In the genomic region with DNA sequence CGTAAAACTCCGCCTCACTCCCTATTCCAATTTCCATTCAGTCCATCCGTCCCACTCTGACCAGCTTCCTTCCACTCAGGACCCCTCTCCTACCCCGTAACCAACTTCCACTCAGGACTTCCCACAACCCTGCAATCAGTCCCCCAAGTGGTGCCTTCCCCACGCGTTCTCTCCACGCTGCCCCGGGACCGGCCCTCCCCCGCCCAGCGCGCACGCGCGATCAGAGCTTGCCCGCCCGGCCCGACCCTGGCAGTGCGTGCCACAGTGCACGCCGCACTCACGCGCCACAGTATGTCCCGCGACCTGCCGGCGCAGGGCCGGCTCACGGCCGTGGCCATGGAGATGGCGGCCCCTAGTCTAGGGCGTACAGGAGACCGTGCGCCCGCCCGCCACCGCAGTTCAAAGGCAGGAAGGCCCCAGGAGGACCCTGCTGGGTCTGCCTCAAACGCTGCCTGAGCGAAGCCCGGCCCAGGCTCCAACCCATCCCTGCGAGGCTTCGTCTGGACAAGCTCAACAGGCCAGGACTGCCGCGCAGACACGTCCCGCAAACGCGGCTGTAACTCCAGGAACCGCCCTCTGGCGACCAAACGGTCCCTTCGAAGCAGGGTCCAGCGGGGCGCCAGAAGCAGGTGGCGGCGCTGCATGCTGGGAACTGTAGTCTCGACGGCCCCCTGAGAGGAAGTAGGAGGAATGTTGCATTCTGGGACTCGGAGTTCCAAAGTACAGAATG, we compare ENCODE assay signal across 1 cellular context.
TF ChIP-seq lines count a peak whose summit lies in the region.

A gene with protein sequence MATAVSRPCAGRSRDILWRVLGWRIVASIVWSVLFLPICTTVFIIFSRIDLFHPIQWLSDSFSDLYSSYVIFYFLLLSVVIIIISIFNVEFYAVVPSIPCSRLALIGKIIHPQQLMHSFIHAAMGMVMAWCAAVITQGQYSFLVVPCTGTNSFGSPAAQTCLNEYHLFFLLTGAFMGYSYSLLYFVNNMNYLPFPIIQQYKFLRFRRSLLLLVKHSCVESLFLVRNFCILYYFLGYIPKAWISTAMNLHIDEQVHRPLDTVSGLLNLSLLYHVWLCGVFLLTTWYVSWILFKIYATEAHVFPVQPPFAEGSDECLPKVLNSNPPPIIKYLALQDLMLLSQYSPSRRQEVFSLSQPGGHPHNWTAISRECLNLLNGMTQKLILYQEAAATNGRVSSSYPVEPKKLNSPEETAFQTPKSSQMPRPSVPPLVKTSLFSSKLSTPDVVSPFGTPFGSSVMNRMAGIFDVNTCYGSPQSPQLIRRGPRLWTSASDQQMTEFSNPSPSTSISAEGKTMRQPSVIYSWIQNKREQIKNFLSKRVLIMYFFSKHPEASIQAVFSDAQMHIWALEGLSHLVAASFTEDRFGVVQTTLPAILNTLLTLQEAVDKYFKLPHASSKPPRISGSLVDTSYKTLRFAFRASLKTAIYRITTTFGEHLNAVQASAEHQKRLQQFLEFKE (minus strand): TSS at position 373 of the 730 bp plus-strand sequence. CDS start 35 bp downstream, at position 338.

TF ChIP-seq in HepG2, 621 proteins besides CTCF, POLR2A, EP300 and RAD21 (continued from another document and continues in another):
- TF ChIP-seq, protein P1, sequence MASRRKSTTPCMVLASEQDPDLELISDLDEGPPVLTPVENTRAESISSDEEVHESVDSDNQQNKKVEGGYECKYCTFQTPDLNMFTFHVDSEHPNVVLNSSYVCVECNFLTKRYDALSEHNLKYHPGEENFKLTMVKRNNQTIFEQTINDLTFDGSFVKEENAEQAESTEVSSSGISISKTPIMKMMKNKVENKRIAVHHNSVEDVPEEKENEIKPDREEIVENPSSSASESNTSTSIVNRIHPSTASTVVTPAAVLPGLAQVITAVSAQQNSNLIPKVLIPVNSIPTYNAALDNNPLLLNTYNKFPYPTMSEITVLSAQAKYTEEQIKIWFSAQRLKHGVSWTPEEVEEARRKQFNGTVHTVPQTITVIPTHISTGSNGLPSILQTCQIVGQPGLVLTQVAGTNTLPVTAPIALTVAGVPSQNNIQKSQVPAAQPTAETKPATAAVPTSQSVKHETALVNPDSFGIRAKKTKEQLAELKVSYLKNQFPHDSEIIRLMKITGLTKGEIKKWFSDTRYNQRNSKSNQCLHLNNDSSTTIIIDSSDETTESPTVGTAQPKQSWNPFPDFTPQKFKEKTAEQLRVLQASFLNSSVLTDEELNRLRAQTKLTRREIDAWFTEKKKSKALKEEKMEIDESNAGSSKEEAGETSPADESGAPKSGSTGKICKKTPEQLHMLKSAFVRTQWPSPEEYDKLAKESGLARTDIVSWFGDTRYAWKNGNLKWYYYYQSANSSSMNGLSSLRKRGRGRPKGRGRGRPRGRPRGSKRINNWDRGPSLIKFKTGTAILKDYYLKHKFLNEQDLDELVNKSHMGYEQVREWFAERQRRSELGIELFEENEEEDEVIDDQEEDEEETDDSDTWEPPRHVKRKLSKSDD (CRISPR knock-in tag; IDR thresholded peaks at IDR 0.05; ENCODE audit: low read depth), result no peak; the same call in 1 of the 2 replicates
- TF ChIP-seq ZFP36L2 (CRISPR knock-in tag; IDR thresholded peaks at IDR 0.05), result no peak
- peak; percentile 91 for TF ChIP-seq SMAD3 (CRISPR knock-in tag; IDR thresholded peaks at IDR 0.05)
- TF ChIP-seq MAF1 (CRISPR knock-in tag; IDR thresholded peaks at IDR 0.05; ENCODE audit: borderline replicate concordance), result no peak
- TF ChIP-seq ZNF629 (CRISPR knock-in tag; conservative IDR thresholded peaks at IDR 0.05), result 0 out of 2 replicates have a peak, but pooled peaks have one; percentile 28
- TF ChIP-seq ZNF335 (CRISPR knock-in tag; IDR thresholded peaks at IDR 0.05), result peak; percentile 100
- no peak; the same call in 1 of the 2 replicates for TF ChIP-seq HMG20B (CRISPR knock-in tag; conservative IDR thresholded peaks at IDR 0.05)
- no peak for TF ChIP-seq RCOR2 (CRISPR knock-in tag; IDR thresholded peaks at IDR 0.05)
- peak; percentile 82 for TF ChIP-seq ZBTB8A (CRISPR knock-in tag; IDR thresholded peaks at IDR 0.05; ENCODE audit: borderline replicate concordance, low read depth)
- peak; percentile 96 for TF ChIP-seq NFKB2 (CRISPR knock-in tag; IDR thresholded peaks at IDR 0.05; ENCODE audit: borderline replicate concordance)
- peak; percentile 46; the same call in 1 of the 2 replicates for TF ChIP-seq FOXA3 (CRISPR knock-in tag; IDR thresholded peaks at IDR 0.05)
- no peak for TF ChIP-seq SP1 (IDR thresholded peaks at IDR 0.05)
- peak; percentile 65 for TF ChIP-seq SP1 (CRISPR knock-in tag; IDR thresholded peaks at IDR 0.05)
- no peak for TF ChIP-seq KAT2B (IDR thresholded peaks at IDR 0.05; ENCODE audit: borderline replicate concordance, low read depth, low read length)
- TF ChIP-seq ZBTB7B (CRISPR knock-in tag; IDR thresholded peaks at IDR 0.05), result 0 out of 2 replicates have a peak, but pooled peaks have one; percentile 73
- peak; percentile 58; the same call in 1 of the 2 replicates for TF ChIP-seq ZFP41 (CRISPR knock-in tag; IDR thresholded peaks at IDR 0.05; ENCODE audit: borderline replicate concordance)
- peak; percentile 62 for TF ChIP-seq MED1 (CRISPR knock-in tag; IDR thresholded peaks at IDR 0.05)
- peak; percentile 82; the same call in 1 of the 2 replicates for TF ChIP-seq ISL2 (CRISPR knock-in tag; IDR thresholded peaks at IDR 0.05)
- peak; percentile 96 for TF ChIP-seq ZNF776 (CRISPR knock-in tag; IDR thresholded peaks at IDR 0.05)
- TF ChIP-seq, protein P2, sequence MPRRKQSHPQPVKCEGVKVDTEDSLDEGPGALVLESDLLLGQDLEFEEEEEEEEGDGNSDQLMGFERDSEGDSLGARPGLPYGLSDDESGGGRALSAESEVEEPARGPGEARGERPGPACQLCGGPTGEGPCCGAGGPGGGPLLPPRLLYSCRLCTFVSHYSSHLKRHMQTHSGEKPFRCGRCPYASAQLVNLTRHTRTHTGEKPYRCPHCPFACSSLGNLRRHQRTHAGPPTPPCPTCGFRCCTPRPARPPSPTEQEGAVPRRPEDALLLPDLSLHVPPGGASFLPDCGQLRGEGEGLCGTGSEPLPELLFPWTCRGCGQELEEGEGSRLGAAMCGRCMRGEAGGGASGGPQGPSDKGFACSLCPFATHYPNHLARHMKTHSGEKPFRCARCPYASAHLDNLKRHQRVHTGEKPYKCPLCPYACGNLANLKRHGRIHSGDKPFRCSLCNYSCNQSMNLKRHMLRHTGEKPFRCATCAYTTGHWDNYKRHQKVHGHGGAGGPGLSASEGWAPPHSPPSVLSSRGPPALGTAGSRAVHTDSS (CRISPR knock-in tag; conservative IDR thresholded peaks at IDR 0.05), result no peak; the same call in 1 of the 2 replicates
- TF ChIP-seq, protein P3, sequence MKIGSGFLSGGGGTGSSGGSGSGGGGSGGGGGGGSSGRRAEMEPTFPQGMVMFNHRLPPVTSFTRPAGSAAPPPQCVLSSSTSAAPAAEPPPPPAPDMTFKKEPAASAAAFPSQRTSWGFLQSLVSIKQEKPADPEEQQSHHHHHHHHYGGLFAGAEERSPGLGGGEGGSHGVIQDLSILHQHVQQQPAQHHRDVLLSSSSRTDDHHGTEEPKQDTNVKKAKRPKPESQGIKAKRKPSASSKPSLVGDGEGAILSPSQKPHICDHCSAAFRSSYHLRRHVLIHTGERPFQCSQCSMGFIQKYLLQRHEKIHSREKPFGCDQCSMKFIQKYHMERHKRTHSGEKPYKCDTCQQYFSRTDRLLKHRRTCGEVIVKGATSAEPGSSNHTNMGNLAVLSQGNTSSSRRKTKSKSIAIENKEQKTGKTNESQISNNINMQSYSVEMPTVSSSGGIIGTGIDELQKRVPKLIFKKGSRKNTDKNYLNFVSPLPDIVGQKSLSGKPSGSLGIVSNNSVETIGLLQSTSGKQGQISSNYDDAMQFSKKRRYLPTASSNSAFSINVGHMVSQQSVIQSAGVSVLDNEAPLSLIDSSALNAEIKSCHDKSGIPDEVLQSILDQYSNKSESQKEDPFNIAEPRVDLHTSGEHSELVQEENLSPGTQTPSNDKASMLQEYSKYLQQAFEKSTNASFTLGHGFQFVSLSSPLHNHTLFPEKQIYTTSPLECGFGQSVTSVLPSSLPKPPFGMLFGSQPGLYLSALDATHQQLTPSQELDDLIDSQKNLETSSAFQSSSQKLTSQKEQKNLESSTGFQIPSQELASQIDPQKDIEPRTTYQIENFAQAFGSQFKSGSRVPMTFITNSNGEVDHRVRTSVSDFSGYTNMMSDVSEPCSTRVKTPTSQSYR (CRISPR knock-in tag; IDR thresholded peaks at IDR 0.05; ENCODE audit: borderline replicate concordance), result no peak
- TF ChIP-seq, protein P4, sequence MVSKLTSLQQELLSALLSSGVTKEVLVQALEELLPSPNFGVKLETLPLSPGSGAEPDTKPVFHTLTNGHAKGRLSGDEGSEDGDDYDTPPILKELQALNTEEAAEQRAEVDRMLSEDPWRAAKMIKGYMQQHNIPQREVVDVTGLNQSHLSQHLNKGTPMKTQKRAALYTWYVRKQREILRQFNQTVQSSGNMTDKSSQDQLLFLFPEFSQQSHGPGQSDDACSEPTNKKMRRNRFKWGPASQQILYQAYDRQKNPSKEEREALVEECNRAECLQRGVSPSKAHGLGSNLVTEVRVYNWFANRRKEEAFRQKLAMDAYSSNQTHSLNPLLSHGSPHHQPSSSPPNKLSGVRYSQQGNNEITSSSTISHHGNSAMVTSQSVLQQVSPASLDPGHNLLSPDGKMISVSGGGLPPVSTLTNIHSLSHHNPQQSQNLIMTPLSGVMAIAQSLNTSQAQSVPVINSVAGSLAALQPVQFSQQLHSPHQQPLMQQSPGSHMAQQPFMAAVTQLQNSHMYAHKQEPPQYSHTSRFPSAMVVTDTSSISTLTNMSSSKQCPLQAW (CRISPR knock-in tag; IDR thresholded peaks at IDR 0.05), result peak; percentile 97
- TF ChIP-seq KLF9 (CRISPR knock-in tag; IDR thresholded peaks at IDR 0.05; ENCODE audit: low read depth), result no peak
- peak; percentile 95 for TF ChIP-seq ELF4 (CRISPR knock-in tag; IDR thresholded peaks at IDR 0.05; ENCODE audit: borderline replicate concordance)
- peak; percentile 93 for TF ChIP-seq ATF7-NPFF (CRISPR knock-in tag; IDR thresholded peaks at IDR 0.05; ENCODE audit: low read depth)
- TF ChIP-seq FOSL1 (CRISPR knock-in tag; IDR thresholded peaks at IDR 0.05; ENCODE audit: borderline replicate concordance), result no peak
- TF ChIP-seq, protein P5, sequence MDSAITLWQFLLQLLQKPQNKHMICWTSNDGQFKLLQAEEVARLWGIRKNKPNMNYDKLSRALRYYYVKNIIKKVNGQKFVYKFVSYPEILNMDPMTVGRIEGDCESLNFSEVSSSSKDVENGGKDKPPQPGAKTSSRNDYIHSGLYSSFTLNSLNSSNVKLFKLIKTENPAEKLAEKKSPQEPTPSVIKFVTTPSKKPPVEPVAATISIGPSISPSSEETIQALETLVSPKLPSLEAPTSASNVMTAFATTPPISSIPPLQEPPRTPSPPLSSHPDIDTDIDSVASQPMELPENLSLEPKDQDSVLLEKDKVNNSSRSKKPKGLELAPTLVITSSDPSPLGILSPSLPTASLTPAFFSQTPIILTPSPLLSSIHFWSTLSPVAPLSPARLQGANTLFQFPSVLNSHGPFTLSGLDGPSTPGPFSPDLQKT (CRISPR knock-in tag; IDR thresholded peaks at IDR 0.05; ENCODE audit: borderline replicate concordance), result no peak; the same call in 1 of the 2 replicates
- TF ChIP-seq MAFK (conservative IDR thresholded peaks at IDR 0.05 in 1 of 2, IDR thresholded peaks at IDR 0.05 in 1 of 2; ENCODE audit: low read length in 2 of 2), result no peak
- TF ChIP-seq ZFP37 (CRISPR knock-in tag; IDR thresholded peaks at IDR 0.05; ENCODE audit: borderline replicate concordance), result peak; percentile 76; the same call in 1 of the 2 replicates
- TF ChIP-seq KLF12 (CRISPR knock-in tag; IDR thresholded peaks at IDR 0.05; ENCODE audit: borderline replicate concordance), result peak; percentile 80; the same call in 1 of the 2 replicates
- TF ChIP-seq TRIM24 (CRISPR knock-in tag; IDR thresholded peaks at IDR 0.05), result no peak
- peak; percentile 37; the same call in 1 of the 2 replicates for TF ChIP-seq SIN3A (IDR thresholded peaks at IDR 0.05; ENCODE audit: borderline replicate concordance, low read depth, low read length)
- no peak for TF ChIP-seq CCAR2 (optimal IDR thresholded peaks at IDR 0.05; ENCODE audit: low read depth, low read length)
- TF ChIP-seq ZNF619 (CRISPR knock-in tag; IDR thresholded peaks at IDR 0.05), result peak; percentile 97
- peak; percentile 50; the same call in 1 of the 2 replicates for TF ChIP-seq ZBTB7A (CRISPR knock-in tag; IDR thresholded peaks at IDR 0.05)
- 0 out of 2 replicates have a peak, but pooled peaks have one; percentile 81 for TF ChIP-seq SATB2 (CRISPR knock-in tag; IDR thresholded peaks at IDR 0.05)
- no peak for TF ChIP-seq ZNF746 (CRISPR knock-in tag; IDR thresholded peaks at IDR 0.05)
- peak; percentile 39; the same call in 1 of the 2 replicates for TF ChIP-seq ZNF337 (CRISPR knock-in tag; IDR thresholded peaks at IDR 0.05; ENCODE audit: borderline replicate concordance, low read depth)
- TF ChIP-seq, protein P6, sequence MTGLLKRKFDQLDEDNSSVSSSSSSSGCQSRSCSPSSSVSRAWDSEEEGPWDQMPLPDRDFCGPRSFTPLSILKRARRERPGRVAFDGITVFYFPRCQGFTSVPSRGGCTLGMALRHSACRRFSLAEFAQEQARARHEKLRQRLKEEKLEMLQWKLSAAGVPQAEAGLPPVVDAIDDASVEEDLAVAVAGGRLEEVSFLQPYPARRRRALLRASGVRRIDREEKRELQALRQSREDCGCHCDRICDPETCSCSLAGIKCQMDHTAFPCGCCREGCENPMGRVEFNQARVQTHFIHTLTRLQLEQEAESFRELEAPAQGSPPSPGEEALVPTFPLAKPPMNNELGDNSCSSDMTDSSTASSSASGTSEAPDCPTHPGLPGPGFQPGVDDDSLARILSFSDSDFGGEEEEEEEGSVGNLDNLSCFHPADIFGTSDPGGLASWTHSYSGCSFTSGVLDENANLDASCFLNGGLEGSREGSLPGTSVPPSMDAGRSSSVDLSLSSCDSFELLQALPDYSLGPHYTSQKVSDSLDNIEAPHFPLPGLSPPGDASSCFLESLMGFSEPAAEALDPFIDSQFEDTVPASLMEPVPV (CRISPR knock-in tag; IDR thresholded peaks at IDR 0.05), result peak; percentile 89
- peak; percentile 75; the same call in 1 of the 2 replicates for TF ChIP-seq ZFP82 (CRISPR knock-in tag; IDR thresholded peaks at IDR 0.05; ENCODE audit: borderline replicate concordance)
- no peak for TF ChIP-seq ZNF24 (IDR thresholded peaks at IDR 0.05)
- TF ChIP-seq ZNF567 (CRISPR knock-in tag; IDR thresholded peaks at IDR 0.05; ENCODE audit: borderline replicate concordance), result peak; percentile 93
- TF ChIP-seq MATR3 (CRISPR knock-in tag; IDR thresholded peaks at IDR 0.05), result no peak
- peak; percentile 85; the same call in 1 of the 2 replicates for TF ChIP-seq TMF1 (CRISPR knock-in tag; IDR thresholded peaks at IDR 0.05; ENCODE audit: low read depth)
- peak; percentile 99; the same call in 1 of the 2 replicates for TF ChIP-seq ZNF510 (CRISPR knock-in tag; IDR thresholded peaks at IDR 0.05; ENCODE audit: low read depth)
- no peak for TF ChIP-seq MAFF (IDR thresholded peaks at IDR 0.05; ENCODE audit: low read depth, low read length)
- 0 out of 2 replicates have a peak, but pooled peaks have one; percentile 75 for TF ChIP-seq ZNF264 (CRISPR knock-in tag; IDR thresholded peaks at IDR 0.05)
